In the genomic region with DNA sequence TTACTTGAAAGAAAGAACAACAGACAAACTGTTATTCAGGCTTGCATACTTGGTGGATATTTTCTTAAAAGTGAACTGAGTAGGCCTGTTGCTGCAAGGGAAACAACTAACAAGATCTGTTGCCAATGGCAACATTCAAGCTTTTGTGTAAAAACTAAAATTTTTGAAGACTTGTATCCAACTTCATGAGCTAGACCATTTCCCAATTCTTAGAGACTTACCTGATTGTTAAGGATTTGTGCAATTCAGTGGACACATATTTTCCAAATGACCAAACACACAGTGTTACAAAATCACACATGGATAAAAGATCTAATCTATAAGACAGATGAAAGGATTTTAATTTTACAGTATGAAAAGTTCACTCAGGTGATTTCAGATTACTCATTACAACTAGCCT, we compare ENCODE assay signal across 26 cellular contexts.
"Had no signal": no experiment of that assay in that cellular context is flagged by ENCODE, and none has a peak within 500 bp of the region (broad histone marks: within the 10 kb centered on the region; RNA-seq: fewer than 3 reads in every experiment).

No MANE protein-coding gene starts in this region.

- FAIRE-seq: endothelial cell of umbilical vein, keratinocyte, urothelium cell line had no signal

- ATAC-seq: gastrocnemius medialis; left ventricle myocardium superior; naive thymus-derived CD4-positive, alpha-beta T cell; stimulated activated effector memory CD8-positive, alpha-beta T cell treated with anti-CD3 and anti-CD28 coated beads, Interleukin-12 subunit alpha, Interleukin-12 subunit beta, amount 100 ng/mL, for 72 hours; stimulated activated naive CD8-positive, alpha-beta T cell treated with anti-CD3 and anti-CD28 coated beads, Interleukin-15, Interleukin-2, amounts not matched to agents 100 U/mL and 50 U/mL, for 24 hours had no signal

- DNase-seq: dermis blood vessel endothelial cell; effector memory CD4-positive, alpha-beta T cell; erythroblast; esophagus squamous epithelium; gastrocnemius medialis; head of caudate nucleus; left ventricle myocardium superior; mesendoderm; midbrain; naive thymus-derived CD4-positive, alpha-beta T cell; sigmoid colon; stimulated activated CD4-positive, alpha-beta T cell treated with anti-CD3 and anti-CD28 coated beads, Interleukin-2, amount 100 ng/mL, for 24 hours; stimulated activated CD4-positive, alpha-beta T cell treated with anti-CD3 and anti-CD28 coated beads, Interleukin-4, amount 100 ng/mL, for 24 hours; stimulated activated naive CD8-positive, alpha-beta T cell treated with anti-CD3 and anti-CD28 coated beads, Interleukin-15, Interleukin-2, amounts not matched to agents 100 U/mL and 50 U/mL, for 24 hours; substantia nigra; testis; tibial artery; upper lobe of left lung had no signal

- H3K4me3 ChIP-seq: coronary artery, esophagus squamous epithelium, gastrocnemius medialis, lung, neural progenitor cell, right atrium auricular region, sigmoid colon, testis, tibial artery, upper lobe of left lung had no signal
